ENCODE assay signal across 19 cellular contexts in genomic region chr17:29238133-29238850, GRCh38. TPM values are rescaled to one million over a fixed set of nuclear protein-coding genes. Genes with fewer than 3 reads are reported as not detected.
A peak's percentile ranks its signal among the peaks of the same experiment; 100 is the strongest.
DNase-seq lines count a peak whose midpoint lies in the region; ATAC-seq and TF ChIP-seq lines count a peak whose summit lies in the region.
"Had no signal": no experiment of that assay in that cellular context is flagged by ENCODE, and none has a peak within 500 bp of the region (broad histone marks: within the 10 kb centered on the region; RNA-seq: fewer than 3 reads in every experiment).

No MANE protein-coding gene starts in this region.

- H2AK5ac ChIP-seq in mesenchymal stem cell (ENCODE audit: low read length, severe bottlenecking) = peak overlapping the region; percentile 4

- H2BK12ac ChIP-seq in mesenchymal stem cell (ENCODE audit: low read length in 2 of 2) = peak overlapping the region; percentile 12 to 84

- ATAC-seq in HG03108 (IDR thresholded peaks at IDR 0.05; ENCODE audit: unreplicated experiment) = no peak
- ATAC-seq: activated T-helper 17 cell treated with anti-CD3 and anti-CD28 coated beads, Interleukin-2, amount 50 U/mL, for 72 hours had no signal

- peak overlapping the region; percentile 80 for H2BK15ac ChIP-seq in mesenchymal stem cell (ENCODE audit: low read depth, poor library complexity, severe bottlenecking)

- peak overlapping the region; percentile 54 for H3K9ac ChIP-seq in mesenchymal stem cell (ENCODE audit: low read length)
- H3K9ac ChIP-seq: KMS-11 had no signal

- H3K27me3 ChIP-seq in mesenchymal stem cell (ENCODE audit: control insufficient read depth in 1 of 2, insufficient read depth in 1 of 2, low read length in 2 of 2) = no peaks in the 10 kb centered on the region
- H3K27me3 ChIP-seq: transverse colon had no signal

- TF ChIP-seq CTCF in AG10803 (conservative IDR thresholded peaks at IDR 0.05; ENCODE audit: low read length) (no peak), HFFc6 (IDR thresholded peaks at IDR 0.05) (no peak), astrocyte of the spinal cord (IDR thresholded peaks at IDR 0.05; ENCODE audit: low read depth, low read length) (no peak)

- DNase-seq in AG10803 (ENCODE audit: low read depth) (peak; percentile 81), HFFc6 (peak; percentile 74), astrocyte of the spinal cord (ENCODE audit: low read depth, low spot score) (peak; percentile 56), mesenchymal stem cell (no peak), kidney tubule cell (ENCODE audit: low spot score) (no peak), OCI-M2 (lab: John Stamatoyannopoulos, UW; ENCODE audit: unreplicated experiment) (no peak)
- DNase-seq in stimulated activated CD8-positive, alpha-beta memory T cell treated with anti-CD3 and anti-CD28 coated beads, Interleukin-4, amount 100 ng/mL, for 48 hours = no peak
- DNase-seq: activated CD4-positive, alpha-beta memory T cell treated with anti-CD3 and anti-CD28 coated beads, Interleukin-2, amount 10 ng/mL, durations not matched to agents 7 days and 5 days; DMS79 treated with DMSO at 0.1 percent for 48 hours; NCI-H82; psoas muscle; SHP77; transverse colon had no signal

- H3K14ac ChIP-seq in mesenchymal stem cell (ENCODE audit: low read length in 2 of 2) = no peak overlapping the region

- H3K4me1 ChIP-seq in mesenchymal stem cell (ENCODE audit: control insufficient read depth, insufficient read depth, low read depth, low read length) = peaks cover 14% of the 10 kb centered on the region

- H3K18ac ChIP-seq in mesenchymal stem cell (ENCODE audit: low read depth in 1 of 2, low read length in 2 of 2) = peak overlapping the region in 1 of 2 experiments; percentile 89

- H2AFZ ChIP-seq in mesenchymal stem cell (ENCODE audit: low read depth, low read length) = no peak overlapping the region

- H3K36me3 Mint-ChIP-seq in HFFc6 (ENCODE audit: low read depth) = peaks cover 5% of the 10 kb centered on the region; the same call in 1 of the 2 replicates

- peak overlapping the region; percentile 67 for H3K4me3 Mint-ChIP-seq in HFFc6
- H3K4me3 Mint-ChIP-seq: activated CD4-positive, alpha-beta memory T cell treated with anti-CD3 and anti-CD28 coated beads, Interleukin-2, amount 10 ng/mL, durations not matched to agents 7 days and 5 days; activated T-helper 17 cell treated with anti-CD3 and anti-CD28 coated beads, Interleukin-2, amount 50 U/mL, for 72 hours had no signal

- 91% methylated on average over 8 of the region's 8 CpGs for whole genome bisulfite sequencing in mesenchymal stem cell

- H3K9me3 Mint-ChIP-seq in HFFc6 = no peaks in the 10 kb centered on the region
- H3K9me3 Mint-ChIP-seq: activated CD4-positive, alpha-beta memory T cell treated with anti-CD3 and anti-CD28 coated beads, Interleukin-2, amount 10 ng/mL, durations not matched to agents 7 days and 5 days; activated T-helper 17 cell treated with anti-CD3 and anti-CD28 coated beads, Interleukin-2, amount 50 U/mL, for 72 hours had no signal

- peak overlapping the region; percentile 83 for H4K91ac ChIP-seq in mesenchymal stem cell (ENCODE audit: low read length)

- no peak overlapping the region for H2BK5ac ChIP-seq in mesenchymal stem cell (ENCODE audit: low read depth, low read length, poor library complexity, severe bottlenecking)

- no peak overlapping the region for H3K4me2 ChIP-seq in mesenchymal stem cell (ENCODE audit: low read length, poor library complexity, severe bottlenecking)
- H3K4me2 ChIP-seq: KMS-11 had no signal

- no peaks in the 10 kb centered on the region for H3K9me3 ChIP-seq in mesenchymal stem cell (ENCODE audit: control insufficient read depth, low read length)
- H3K9me3 ChIP-seq: psoas muscle, transverse colon had no signal

- H3K4me3 ChIP-seq in AG10803 (ENCODE audit: low read length) (no peak overlapping the region), astrocyte of the spinal cord (ENCODE audit: low read depth, low read length) (no peak overlapping the region), mesenchymal stem cell (ENCODE audit: insufficient read depth in 1 of 2, low read depth in 1 of 2, low read length in 2 of 2) (peak overlapping the region in 1 of 2 experiments; percentile 17)
- H3K4me3 ChIP-seq: psoas muscle, transverse colon had no signal

- H3K4me1 Mint-ChIP-seq in HFFc6 (ENCODE audit: low read depth) = peaks cover 52% of the 10 kb centered on the region
- H3K4me1 Mint-ChIP-seq: activated T-helper 17 cell treated with anti-CD3 and anti-CD28 coated beads, Interleukin-2, amount 50 U/mL, for 72 hours had no signal

- H3K27me3 Mint-ChIP-seq in HFFc6 (ENCODE audit: insufficient read depth) = peaks cover 5% of the 10 kb centered on the region; the same call in 1 of the 2 replicates
- H3K27me3 Mint-ChIP-seq: activated T-helper 17 cell treated with anti-CD3 and anti-CD28 coated beads, Interleukin-2, amount 50 U/mL, for 72 hours had no signal

- peak overlapping the region; percentile 51 for H3K27ac ChIP-seq in mesenchymal stem cell (ENCODE audit: low read length, poor library complexity, severe bottlenecking)
- H3K27ac ChIP-seq: KMS-11, psoas muscle, transverse colon had no signal

- in situ Hi-C loops in astrocyte of the spinal cord (cut with HindIII; ENCODE audit: low sequenced_read_pairs) = no loop called here

- H3K79me1 ChIP-seq in mesenchymal stem cell (replicated peaks; ENCODE audit: low read length, poor library complexity, severe bottlenecking) = no peaks in the 10 kb centered on the region

- no peak overlapping the region for H2BK120ac ChIP-seq in mesenchymal stem cell (ENCODE audit: low read depth, low read length)

- H3K27ac Mint-ChIP-seq in HFFc6 = peak overlapping the region; percentile 91
- H3K27ac Mint-ChIP-seq: activated CD4-positive, alpha-beta memory T cell treated with anti-CD3 and anti-CD28 coated beads, Interleukin-2, amount 10 ng/mL, durations not matched to agents 7 days and 5 days; activated T-helper 17 cell treated with anti-CD3 and anti-CD28 coated beads, Interleukin-2, amount 50 U/mL, for 72 hours had no signal

- H3K36me3 ChIP-seq in mesenchymal stem cell (ENCODE audit: control insufficient read depth in 1 of 2, insufficient read depth in 2 of 2, low read depth in 1 of 2, low read length in 2 of 2) = no peaks in the 10 kb centered on the region
- H3K36me3 ChIP-seq: transverse colon had no signal

- H3K23ac ChIP-seq in mesenchymal stem cell (ENCODE audit: low read length in 2 of 2) = peak overlapping the region in 1 of 2 experiments; percentile 37

- peak overlapping the region; percentile 82 for H4K8ac ChIP-seq in mesenchymal stem cell (ENCODE audit: low read length)

- peak overlapping the region in 1 of 2 experiments; percentile 64 for H3K4ac ChIP-seq in mesenchymal stem cell (ENCODE audit: low read depth in 1 of 2, low read length in 2 of 2)

RNA-seq across cellular contexts. Expression of gene CRYBA1, which starts 8.4 kb away (rescaled TPM):
- under 1 TPM in 1 of 6 experiments, not detected in 5; 0.46 TPM for total RNA-seq in HFFc6 (2021; fragmentation: NEBNext Ultra II Directional; extraction: Animal tissue kit (Norgen Biotek cat#: 25700))
- not detected for polyA plus RNA-seq in mesenchymal stem cell (2013, experiment 1 of 2)
- polyA plus RNA-seq in mesenchymal stem cell (2013, experiment 2 of 2) = not detected
- total RNA-seq: activated CD4-positive, alpha-beta memory T cell treated with anti-CD3 and anti-CD28 coated beads, Interleukin-2, amount 10 ng/mL, durations not matched to agents 7 days and 5 days; activated T-helper 17 cell treated with anti-CD3 and anti-CD28 coated beads, Interleukin-2, amount 50 U/mL, for 72 hours; glomerular endothelial cell; mononuclear cell; psoas muscle; transverse colon had no signal
- polyA plus RNA-seq: BJ, psoas muscle had no signal

RNA-seq across cellular contexts. Expression of gene NUFIP2, which starts 55.7 kb away (rescaled TPM):
- total RNA-seq in HFFc6 (2021; fragmentation: NEBNext Ultra II Directional; extraction: Animal tissue kit (Norgen Biotek cat#: 25700)) = 10 to 100 TPM; 43.8 to 51.8 (median 49.9) TPM
- 24.4 TPM for polyA plus RNA-seq in mesenchymal stem cell (2013, experiment 1 of 2)
- 22.7 TPM for polyA plus RNA-seq in mesenchymal stem cell (2013, experiment 2 of 2)

RNA-seq across cellular contexts. Expression of gene MYO18A, which starts 58.1 kb away (rescaled TPM):
- total RNA-seq in HFFc6 (2021; fragmentation: NEBNext Ultra II Directional; extraction: Animal tissue kit (Norgen Biotek cat#: 25700)) = 10 to 100 TPM; 39.2 to 57.7 (median 42.9) TPM
- 16.2 TPM for polyA plus RNA-seq in mesenchymal stem cell (2013, experiment 1 of 2)
- 15.0 TPM for polyA plus RNA-seq in mesenchymal stem cell (2013, experiment 2 of 2)

Comparison
In these comparisons a context has a peak if more than half of its experiments do, and no peak if none do; other contexts are left out.
1. DNase-seq: peak in AG10803 (single experiment), HFFc6 (single experiment) and astrocyte of the spinal cord (single experiment); none in mesenchymal stem cell (single experiment), kidney tubule cell (single experiment), OCI-M2 (single experiment) and stimulated activated CD8-positive, alpha-beta memory T cell treated with anti-CD3 and anti-CD28 coated beads, Interleukin-4, amount 100 ng/mL, for 48 hours (single experiment).